ENCODE assay signal across 10 cellular contexts in the genomic region with DNA sequence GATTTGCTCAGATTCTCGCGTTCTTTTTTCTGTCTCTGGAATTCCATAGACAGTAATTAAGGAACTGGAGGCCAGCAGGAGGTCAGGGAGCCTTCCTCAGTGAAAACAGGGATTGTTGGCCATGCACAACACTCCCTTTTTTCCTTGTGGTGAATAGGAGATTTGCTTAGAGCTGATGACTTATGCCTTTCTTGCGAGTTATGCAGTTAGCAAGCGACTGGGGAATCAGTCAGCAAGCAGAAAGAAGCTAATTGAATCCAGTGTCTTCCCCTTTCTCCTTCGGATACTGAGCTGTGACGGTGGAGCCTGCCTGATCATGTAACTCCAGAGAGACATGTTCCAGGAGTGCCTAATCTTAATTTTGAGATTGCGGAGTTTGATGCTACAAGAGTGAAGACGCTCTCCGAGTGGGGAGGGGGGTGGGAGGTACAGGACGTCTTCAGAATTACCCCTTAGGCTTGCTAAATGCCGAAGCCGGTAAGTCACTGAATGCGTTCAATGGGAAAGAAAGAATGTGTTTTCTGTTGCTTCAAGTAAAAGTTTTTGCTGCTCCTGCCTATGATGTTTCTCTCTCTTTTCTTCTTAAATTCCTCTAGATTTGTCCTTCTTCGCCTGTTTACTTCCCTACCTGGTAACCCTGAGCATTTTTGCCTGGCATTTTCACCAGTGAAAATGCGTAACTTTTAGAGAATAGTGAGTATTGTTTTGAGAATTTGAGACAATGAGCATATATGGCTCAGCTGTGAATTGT.
DNase-seq lines count a peak whose midpoint lies in the region; ATAC-seq and TF ChIP-seq lines count a peak whose summit lies in the region.
"Had no signal": no experiment of that assay in that cellular context is flagged by ENCODE, and none has a peak within 500 bp of the region (broad histone marks: within the 10 kb centered on the region; RNA-seq: fewer than 3 reads in every experiment).

No MANE protein-coding gene starts in this region.

- no peak overlapping the region for H3K4me3 Mint-ChIP-seq in activated CD4-positive, alpha-beta memory T cell treated with anti-CD3 and anti-CD28 coated beads for 36 hours
- H3K4me3 Mint-ChIP-seq: activated naive CD4-positive, alpha-beta T cell treated with anti-CD3 and anti-CD28 coated beads, Interleukin-2, amount 50 U/mL, for 24 hours had no signal

- no peaks in the 10 kb centered on the region for H3K27me3 ChIP-seq in heart left ventricle

- in situ Hi-C loops in ACHN (cut with HindIII; ENCODE audit: low pct_ligation_motif_present, low pct_unique_long_range_greater_than_20kb, low sequenced_read_pairs), result no loop called here

- POLR2A ChIA-PET in activated CD4-positive, alpha-beta memory T cell treated with anti-CD3 and anti-CD28 coated beads for 36 hours (lab: Charles Lee), result no interaction called here

- peak overlapping the region; percentile 12 to 68 (median 48) for H3K4me3 ChIP-seq in heart left ventricle

- peak; percentile 79 for DNase-seq in EL
- DNase-seq in amniotic stem cell (lab: John Stamatoyannopoulos, UW), result peak; percentile 33
- DNase-seq in heart left ventricle, result peak in 1 of 5 donors; percentile 29
- peak; percentile 58 for DNase-seq in putamen (ENCODE audit: low spot score)
- no peak for DNase-seq in SW 1271 (lab: John Stamatoyannopoulos, UW)
- DNase-seq in ACHN, result no peak
- DNase-seq in activated CD4-positive, alpha-beta memory T cell treated with anti-CD3 and anti-CD28 coated beads for 36 hours, result no peak
- DNase-seq: stimulated activated CD4-positive, alpha-beta T cell treated with anti-CD3 and anti-CD28 coated beads, Interleukin-12 subunit alpha, Interleukin-12 subunit beta, amount 100 ng/mL, for 4 hours had no signal

- intact Hi-C loops in heart left ventricle (cut with DNase I), result no loop called here
- intact Hi-C loops in activated CD4-positive, alpha-beta memory T cell treated with anti-CD3 and anti-CD28 coated beads for 36 hours (cut with micrococcal nuclease), result no loop called here

- no peaks in the 10 kb centered on the region for H3K9me3 ChIP-seq in heart left ventricle

- H3K27ac ChIP-seq in heart left ventricle, result peak overlapping the region; percentile 59 to 92 (median 81)

- no peaks in the 10 kb centered on the region for H3K36me3 ChIP-seq in heart left ventricle

- peaks cover 0 to 44% (median 11%) of the 10 kb centered on the region in 12 donors for H3K4me1 ChIP-seq in heart left ventricle

- peaks cover 29% of the 10 kb centered on the region for H3K27me3 Mint-ChIP-seq in activated CD4-positive, alpha-beta memory T cell treated with anti-CD3 and anti-CD28 coated beads for 36 hours

- H3K36me3 Mint-ChIP-seq in activated CD4-positive, alpha-beta memory T cell treated with anti-CD3 and anti-CD28 coated beads for 36 hours, result no peaks in the 10 kb centered on the region
- H3K36me3 Mint-ChIP-seq: activated naive CD4-positive, alpha-beta T cell treated with anti-CD3 and anti-CD28 coated beads, Interleukin-2, amount 50 U/mL, for 24 hours had no signal

- H3K27ac Mint-ChIP-seq in activated CD4-positive, alpha-beta memory T cell treated with anti-CD3 and anti-CD28 coated beads for 36 hours, result no peak overlapping the region
- H3K27ac Mint-ChIP-seq: activated naive CD4-positive, alpha-beta T cell treated with anti-CD3 and anti-CD28 coated beads, Interleukin-2, amount 50 U/mL, for 24 hours had no signal

- no peaks in the 10 kb centered on the region for H3K9me3 Mint-ChIP-seq in activated CD4-positive, alpha-beta memory T cell treated with anti-CD3 and anti-CD28 coated beads for 36 hours
- H3K9me3 Mint-ChIP-seq: activated naive CD4-positive, alpha-beta T cell treated with anti-CD3 and anti-CD28 coated beads, Interleukin-2, amount 50 U/mL, for 24 hours had no signal

- no peak for TF ChIP-seq CTCF in heart left ventricle (IDR thresholded peaks at IDR 0.05)

- 58 to 70% (median 66%) methylated on average over 15 of the region's 15 CpGs for WGBS in heart left ventricle, 4 donors

- TF ChIP-seq POLR2A in heart left ventricle (IDR thresholded peaks at IDR 0.05), result no peak

- ATAC-seq in heart left ventricle, result peak; percentile 28 to 41 (median 29)
- no peak for ATAC-seq in GM21576 (IDR thresholded peaks at IDR 0.05; ENCODE audit: unreplicated experiment)

- peaks cover 1% of the 10 kb centered on the region for H3K4me1 Mint-ChIP-seq in activated CD4-positive, alpha-beta memory T cell treated with anti-CD3 and anti-CD28 coated beads for 36 hours (ENCODE audit: low read depth)
- H3K4me1 Mint-ChIP-seq: activated naive CD4-positive, alpha-beta T cell treated with anti-CD3 and anti-CD28 coated beads, Interleukin-2, amount 50 U/mL, for 24 hours had no signal

- CTCF ChIA-PET in activated CD4-positive, alpha-beta memory T cell treated with anti-CD3 and anti-CD28 coated beads for 36 hours (lab: Charles Lee), result no interaction called here

Comparison
In these comparisons a context has a peak if more than half of its experiments do, and no peak if none do; other contexts are left out.
1. DNase-seq: peak in EL (single experiment), amniotic stem cell (single experiment) and putamen (single experiment); none in SW 1271 (0 of 2), ACHN (single experiment) and activated CD4-positive, alpha-beta memory T cell treated with anti-CD3 and anti-CD28 coated beads for 36 hours (single experiment).